In genomic region chr14:35340616-35341453, GRCh38 we compare ENCODE assay signal across 9 cellular contexts. TPM values are rescaled to one million over a fixed set of nuclear protein-coding genes. Genes with fewer than 3 reads are reported as not detected.
A peak's percentile ranks its signal among the peaks of the same experiment; 100 is the strongest.
DNase-seq lines count a peak whose midpoint lies in the region; TF ChIP-seq lines count a peak whose summit lies in the region.
"Had no signal": no experiment of that assay in that cellular context is flagged by ENCODE, and none has a peak within 500 bp of the region (broad histone marks: within the 10 kb centered on the region; RNA-seq: fewer than 3 reads in every experiment).

No MANE protein-coding gene starts in this region.

- POLR2A ChIA-PET in GM10248 (lab: Yijun Ruan, JAX): interaction anchor here (1.6 kb wide), 1 partner anchor 63 kb away, joined by 8 read pairs; the partner anchor contains the start of gene NFKBIA

- no peak for TF ChIP-seq EP300 in esophagus muscularis mucosa (IDR thresholded peaks at IDR 0.05)

- H3K4me3 ChIP-seq in Peyer's patch (peak overlapping the region in 1 of 4 donors; percentile 21), esophagus muscularis mucosa (peak overlapping the region in 3 of 4 donors; percentile 3 to 45 (median 44)), parathyroid adenoma (ENCODE audit: low read depth, low read length) (peak overlapping the region; percentile 35)

- H3K36me3 ChIP-seq in Peyer's patch (no peaks in the 10 kb centered on the region), esophagus muscularis mucosa (no peaks in the 10 kb centered on the region), parathyroid adenoma (ENCODE audit: control insufficient read depth, insufficient read depth, low read length) (no peaks in the 10 kb centered on the region)

- TF ChIP-seq CTCF in 22Rv1 (IDR thresholded peaks at IDR 0.05) (no peak), Peyer's patch (IDR thresholded peaks at IDR 0.05) (no peak), esophagus muscularis mucosa (IDR thresholded peaks at IDR 0.05) (no peak), parathyroid adenoma (IDR thresholded peaks at IDR 0.05) (no peak), GM10248 (IDR thresholded peaks at IDR 0.05; ENCODE audit: control extremely low read depth, extremely low read depth, low read depth, missing control alignments) (no peak)

- no peaks in the 10 kb centered on the region for H3K9me3 ChIP-seq in Peyer's patch
- no peaks in the 10 kb centered on the region for H3K9me3 ChIP-seq in esophagus muscularis mucosa
- H3K9me3 ChIP-seq in parathyroid adenoma (ENCODE audit: control insufficient read depth, low read length): no peaks in the 10 kb centered on the region

- no peak overlapping the region for H3K9ac ChIP-seq in parathyroid adenoma

- no peaks in the 10 kb centered on the region for H3K79me2 ChIP-seq in parathyroid adenoma

- H3K4me1 ChIP-seq in Peyer's patch (peaks cover 0 to 77% (median 19%) of the 10 kb centered on the region in 4 donors), esophagus muscularis mucosa (peaks cover 63 to 87% (median 83%) of the 10 kb centered on the region in 4 donors), parathyroid adenoma (peaks cover 42% of the 10 kb centered on the region)

- intact Hi-C loops in esophagus muscularis mucosa (cut with DNase I): loop anchor here (5.0 kb wide), 1 partner anchor 41 kb away; no protein-coding TSS in a partner anchor

- peak overlapping the region; percentile 89 for H3K27ac ChIP-seq in 22Rv1
- peak overlapping the region; percentile 72 to 95 (median 88) for H3K27ac ChIP-seq in Peyer's patch
- H3K27ac ChIP-seq in esophagus muscularis mucosa (replicated peaks in 1 of 4): peak overlapping the region; percentile 92 to 96 (median 94)
- peak overlapping the region; percentile 90 for H3K27ac ChIP-seq in parathyroid adenoma

- 94% methylated on average over 11 of the region's 14 CpGs for WGBS in esophagus muscularis mucosa

- DNase-seq in Peyer's patch (peak in 1 of 3 donors; percentile 46), esophagus muscularis mucosa (ENCODE audit: extremely low spot score) (no peak), ecto neural progenitor cell (ENCODE audit: low spot score) (no peak), GM10248 (ENCODE audit: extremely low spot score) (no peak), foreskin melanocyte (no peak), amniotic stem cell (lab: John Stamatoyannopoulos, UW) (no peak)
- DNase-seq: activated naive CD4-positive, alpha-beta T cell treated with Interleukin-2 at 50 U/mL for 16 hours had no signal

- H2AFZ ChIP-seq in parathyroid adenoma: peak overlapping the region; percentile 54

- peak overlapping the region; percentile 63 for H3K4me2 ChIP-seq in parathyroid adenoma (ENCODE audit: low read length)

- H3K27me3 ChIP-seq in Peyer's patch: no peaks in the 10 kb centered on the region
- H3K27me3 ChIP-seq in esophagus muscularis mucosa: no peaks in the 10 kb centered on the region
- H3K27me3 ChIP-seq in parathyroid adenoma (ENCODE audit: control insufficient read depth, insufficient read depth, low read length): no peaks in the 10 kb centered on the region

- CTCF ChIA-PET in GM10248 (lab: Yijun Ruan, JAX): interaction anchor here (1.2 to 1.5 kb wide), 2 partner anchors 8 to 11 kb away, joined by 3 to 6 read pairs; no protein-coding TSS in a partner anchor

- no peak for TF ChIP-seq POLR2A in Peyer's patch (IDR thresholded peaks at IDR 0.05)
- no peak for TF ChIP-seq POLR2A in esophagus muscularis mucosa (IDR thresholded peaks at IDR 0.05; ENCODE audit: low read depth)

RNA-seq across cellular contexts. Expression of gene PSMA6, which starts 48.7 kb away (rescaled TPM):
- total RNA-seq in Peyer's patch: 100 to 1,000 TPM in 3 of 4 donors, 10 to 100 TPM in 1; 73.6 to 136 (median 116) TPM
- 100 to 1,000 TPM in 2 of 4 donors, 10 to 100 TPM in 2; 70.5 to 143 (median 112) TPM for total RNA-seq in esophagus muscularis mucosa
